Comparison of ENCODE assay signal across 8 cellular contexts in genomic region chr22:40509401-40510134, GRCh38.
DNase-seq lines count a peak whose midpoint lies in the region; ATAC-seq, FAIRE-seq and TF ChIP-seq lines count a peak whose summit lies in the region.

No MANE protein-coding gene starts in this region.

- no peak overlapping the region for H3K4me3 Mint-ChIP-seq in stimulated activated memory B cell treated with anti-CD40 and anti-IgM and Interleukin-4, amounts not matched to agents 10 μg/mL and 1 μg/mL and 100 μg/mL, for 72 hours

- DNase-seq in H4 (ENCODE audit: low spot score) (peak; percentile 78), astrocyte of the spinal cord (ENCODE audit: low read depth, low spot score) (peak; percentile 92), kidney (no peak), posterior cingulate gyrus (no peak)
- no peak for DNase-seq in activated naive CD4-positive, alpha-beta T cell treated with anti-CD3 and anti-CD28 coated beads, Interleukin-2, amount 50 U/mL, for 16 hours

- H3K9ac ChIP-seq in kidney (ENCODE audit: low read length in 2 of 2) = peak overlapping the region; percentile 69 to 74

- H3K27ac ChIP-seq in kidney (ENCODE audit: low read depth in 2 of 2, low read length in 2 of 2) = peak overlapping the region; percentile 79 to 89

- intact Hi-C loops in kidney (cut with DNase I) = no loop called here
- intact Hi-C loops in posterior cingulate gyrus (cut with DNase I) = no loop called here

- FAIRE-seq in kidney (lab: Jason Lieb, UNC) = peak; percentile 95

- H3K27me3 Mint-ChIP-seq in stimulated activated memory B cell treated with anti-CD40 and anti-IgM and Interleukin-4, amounts not matched to agents 10 μg/mL and 1 μg/mL and 100 μg/mL, for 72 hours = no peaks in the 10 kb centered on the region

- no peak for ATAC-seq in stimulated activated memory B cell treated with anti-CD40 and anti-IgM and Interleukin-4, amounts not matched to agents 10 μg/mL and 1 μg/mL and 100 μg/mL, for 72 hours
- no peak for ATAC-seq in GM21367 (IDR thresholded peaks at IDR 0.05; ENCODE audit: unreplicated experiment)
- no peak for ATAC-seq in GM18858 (IDR thresholded peaks at IDR 0.05; ENCODE audit: unreplicated experiment)

- no peak overlapping the region for H3K4me3 ChIP-seq in astrocyte of the spinal cord (ENCODE audit: low read depth, low read length)
- H3K4me3 ChIP-seq in kidney (ENCODE audit: low read length in 2 of 2) = peak overlapping the region in 1 of 2 donors; percentile 49

- peaks cover 25 to 30% of the 10 kb centered on the region in 2 donors for H3K4me1 ChIP-seq in kidney (ENCODE audit: control insufficient read depth in 1 of 2, insufficient read depth in 1 of 2, low read depth in 1 of 2, low read length in 2 of 2)

- in situ Hi-C loops in astrocyte of the spinal cord (cut with HindIII; ENCODE audit: low sequenced_read_pairs) = no loop called here

- H3K9me3 Mint-ChIP-seq in stimulated activated memory B cell treated with anti-CD40 and anti-IgM and Interleukin-4, amounts not matched to agents 10 μg/mL and 1 μg/mL and 100 μg/mL, for 72 hours = no peaks in the 10 kb centered on the region

- TF ChIP-seq CTCF in astrocyte of the spinal cord (IDR thresholded peaks at IDR 0.05; ENCODE audit: low read depth, low read length) (no peak), kidney (IDR thresholded peaks at IDR 0.05; ENCODE audit: borderline replicate concordance, extremely low read depth, insufficient read depth) (no peak)

- no peaks in the 10 kb centered on the region for H3K36me3 Mint-ChIP-seq in stimulated activated memory B cell treated with anti-CD40 and anti-IgM and Interleukin-4, amounts not matched to agents 10 μg/mL and 1 μg/mL and 100 μg/mL, for 72 hours

- peak overlapping the region; percentile 58 for H3K27ac Mint-ChIP-seq in stimulated activated memory B cell treated with anti-CD40 and anti-IgM and Interleukin-4, amounts not matched to agents 10 μg/mL and 1 μg/mL and 100 μg/mL, for 72 hours

- no peaks in the 10 kb centered on the region for H3K36me3 ChIP-seq in kidney (ENCODE audit: control insufficient read depth in 1 of 2, insufficient read depth in 2 of 2, low read length in 2 of 2)

- peaks cover 12% of the 10 kb centered on the region for H3K4me1 Mint-ChIP-seq in stimulated activated memory B cell treated with anti-CD40 and anti-IgM and Interleukin-4, amounts not matched to agents 10 μg/mL and 1 μg/mL and 100 μg/mL, for 72 hours

- no peaks in the 10 kb centered on the region for H3K9me3 ChIP-seq in kidney (ENCODE audit: control insufficient read depth in 1 of 2, low read length in 2 of 2)

Comparison
In these comparisons a context has a peak if more than half of its experiments do, and no peak if none do; other contexts are left out.
1. DNase-seq: peak in H4 (single experiment) and astrocyte of the spinal cord (single experiment); none in kidney (single experiment), activated naive CD4-positive, alpha-beta T cell treated with anti-CD3 and anti-CD28 coated beads, Interleukin-2, amount 50 U/mL, for 16 hours (single experiment) and posterior cingulate gyrus (0 of 10).